ENCODE assay signal across 8 cellular contexts in genomic region chr12:111599459-111600295, GRCh38. TPM values are rescaled to one million over a fixed set of nuclear protein-coding genes. Genes with fewer than 3 reads are reported as not detected.
DNase-seq lines count a peak whose midpoint lies in the region; ATAC-seq, FAIRE-seq and TF ChIP-seq lines count a peak whose summit lies in the region.

No MANE protein-coding gene starts in this region.

- H3K56ac ChIP-seq in H1 (replicated peaks; ENCODE audit: insufficient read length, low read depth, low read length): peak overlapping the region; percentile 92

- H3K9me3 ChIP-seq in CD8-positive, alpha-beta memory T cell (ENCODE audit: low read length): no peaks in the 10 kb centered on the region
- H3K9me3 ChIP-seq in H1 (ENCODE audit: insufficient read depth in 2 of 2, low read depth in 1 of 2, low read length in 1 of 2): no peaks in the 10 kb centered on the region
- no peaks in the 10 kb centered on the region for H3K9me3 ChIP-seq in mesenchymal stem cell (ENCODE audit: control insufficient read depth, low read length)

- H3K27me3 ChIP-seq in CD8-positive, alpha-beta memory T cell (ENCODE audit: insufficient read depth, low read length, poor library complexity, severe bottlenecking): no peaks in the 10 kb centered on the region
- no peaks in the 10 kb centered on the region for H3K27me3 ChIP-seq in H1 (replicated peaks in 1 of 4; ENCODE audit: control insufficient read depth in 3 of 4, extremely low read depth in 1 of 4, insufficient read depth in 3 of 4, low read length in 3 of 4)
- H3K27me3 ChIP-seq in mesenchymal stem cell (ENCODE audit: control insufficient read depth in 1 of 2, insufficient read depth in 1 of 2, low read length in 2 of 2): no peaks in the 10 kb centered on the region

- peaks cover 4 to 37% of the 10 kb centered on the region in 2 experiments for H3K79me2 ChIP-seq in H1 (ENCODE audit: control insufficient read depth in 1 of 2, insufficient read depth in 2 of 2, low read length in 2 of 2)

- peak overlapping the region; percentile 95 for H4K5ac ChIP-seq in H1 (ENCODE audit: insufficient read length, low read depth, low read length)

- peak; percentile 58 for ATAC-seq in GM19467 (IDR thresholded peaks at IDR 0.05; ENCODE audit: unreplicated experiment)
- ATAC-seq in activated CD8-positive, alpha-beta memory T cell treated with anti-CD3 and anti-CD28 coated beads, Interleukin-2, amount 10 ng/mL, durations not matched to agents 7 days and 5 days: peak; percentile 87

- H3K23me2 ChIP-seq in H1 (ENCODE audit: low read depth, low read length): peaks cover 15% of the 10 kb centered on the region

- peak in 1 of 2 experiments; percentile 60; a peak in 1 of 3 replicates for TF ChIP-seq EP300 in H1 (IDR thresholded peaks at IDR 0.05; ENCODE audit: borderline replicate concordance in 1 of 2, low read depth in 2 of 2, low read length in 2 of 2)

- H3K4me1 ChIP-seq in CD8-positive, alpha-beta memory T cell (ENCODE audit: insufficient read depth, low read length): peaks cover 24% of the 10 kb centered on the region
- H3K4me1 ChIP-seq in H1 (replicated peaks in 1 of 4; ENCODE audit: control insufficient read depth in 3 of 4, insufficient read depth in 4 of 4, low read length in 3 of 4) (peaks cover 0 to 6% (median 1%) of the 10 kb centered on the region in 4 experiments; a peak in 4 of 7 replicates), mesenchymal stem cell (ENCODE audit: control insufficient read depth, insufficient read depth, low read depth, low read length) (peaks cover 10% of the 10 kb centered on the region)

- 5% methylated on average over 35 of the region's 57 CpGs; no CpG with 5 or more reads in 1 of the 2 experiments for WGBS in H1 (ENCODE audit: extremely low coverage in 1 of 2, insufficient coverage in 1 of 2, insufficient read length in 1 of 2, insufficient replicate concordance in 2 of 2, low coverage in 1 of 2, low lambda C conversion rate in 2 of 2, missing lambda C conversion rate in 1 of 2), 2 experiments
- WGBS in mesenchymal stem cell: under 1% methylated on average over 28 of the region's 57 CpGs

- H2AK5ac ChIP-seq in H1 (ENCODE audit: low read depth, low read length): no peak overlapping the region
- no peak overlapping the region for H2AK5ac ChIP-seq in mesenchymal stem cell (ENCODE audit: low read length, severe bottlenecking)

- H3K4ac ChIP-seq in H1 (replicated peaks; ENCODE audit: insufficient read length, low read depth, low read length) (peak overlapping the region; percentile 17), mesenchymal stem cell (ENCODE audit: low read depth in 1 of 2, low read length in 2 of 2) (peak overlapping the region; percentile 69 to 99)

- peaks cover 0 to 15% of the 10 kb centered on the region in 2 experiments for H4K20me1 ChIP-seq in H1 (replicated peaks in 1 of 2; ENCODE audit: control insufficient read depth in 1 of 2, insufficient read depth in 2 of 2, low read length in 2 of 2)

- H3K27ac ChIP-seq in CD8-positive, alpha-beta memory T cell (ENCODE audit: low read depth, low read length): peak overlapping the region; percentile 76
- H3K27ac ChIP-seq in H1 (ENCODE audit: low read depth, low read length): peak overlapping the region; percentile 99
- H3K27ac ChIP-seq in mesenchymal stem cell (ENCODE audit: low read length, poor library complexity, severe bottlenecking): peak overlapping the region; percentile 68

- no peak for TF ChIP-seq CTCF in H1 (IDR thresholded peaks at IDR 0.05; ENCODE audit: control extremely low read depth in 1 of 3, insufficient read depth in 1 of 3, low read depth in 1 of 3, low read length in 3 of 3)

- POLR2A ChIA-PET in CD8-positive, alpha-beta memory T cell (lab: Charles Lee): interaction anchor here (0.6 kb wide), 1 partner anchor 38 kb away, joined by 3 read pairs; no protein-coding TSS in a partner anchor
- POLR2A ChIA-PET in H1 (lab: Charles Lee; ENCODE audit: partially characterized antibody): interaction anchor here (0.6 to 0.8 kb wide), 4 partner anchors 12 to 195 kb away, joined by 3 to 5 read pairs (median 3); no protein-coding TSS in a partner anchor

- peak overlapping the region; percentile 87 to 91 for H3K4me2 ChIP-seq in H1 (ENCODE audit: insufficient read depth in 1 of 2, low read depth in 2 of 2, low read length in 2 of 2)
- peak overlapping the region; percentile 64 for H3K4me2 ChIP-seq in mesenchymal stem cell (ENCODE audit: low read length, poor library complexity, severe bottlenecking)

- H2BK5ac ChIP-seq in H1 (ENCODE audit: low read depth, low read length): peak overlapping the region; percentile 97
- peak overlapping the region; percentile 100 for H2BK5ac ChIP-seq in mesenchymal stem cell (ENCODE audit: low read depth, low read length, poor library complexity, severe bottlenecking)

- H2BK12ac ChIP-seq in H1 (ENCODE audit: low read depth, low read length) (no peak overlapping the region), mesenchymal stem cell (ENCODE audit: low read length in 2 of 2) (peak overlapping the region; percentile 12 to 40)

- peak overlapping the region; percentile 80 to 96 (median 89) for H3K4me3 Mint-ChIP-seq in CD8-positive, alpha-beta memory T cell
- peak overlapping the region; percentile 82 for H3K4me3 Mint-ChIP-seq in activated CD8-positive, alpha-beta memory T cell treated with anti-CD3 and anti-CD28 coated beads, Interleukin-2, amount 10 ng/mL, durations not matched to agents 7 days and 5 days

- TF ChIP-seq POLR2A in H1 (IDR thresholded peaks at IDR 0.05; ENCODE audit: control extremely low read depth in 1 of 2, low read depth in 2 of 2, low read length in 2 of 2): peak; percentile 92 to 97

- no peaks in the 10 kb centered on the region for H3K36me3 ChIP-seq in CD8-positive, alpha-beta memory T cell (ENCODE audit: insufficient read depth, low read length)
- H3K36me3 ChIP-seq in H1 (ENCODE audit: control insufficient read depth in 2 of 4, insufficient read depth in 4 of 4, low read length in 3 of 4): no peaks in the 10 kb centered on the region
- no peaks in the 10 kb centered on the region for H3K36me3 ChIP-seq in mesenchymal stem cell (ENCODE audit: control insufficient read depth in 1 of 2, insufficient read depth in 2 of 2, low read depth in 1 of 2, low read length in 2 of 2)

- no peak overlapping the region for H2BK20ac ChIP-seq in H1 (ENCODE audit: low read length)

- no peaks in the 10 kb centered on the region for H3K9me3 Mint-ChIP-seq in CD8-positive, alpha-beta memory T cell
- no peaks in the 10 kb centered on the region for H3K9me3 Mint-ChIP-seq in activated CD8-positive, alpha-beta memory T cell treated with anti-CD3 and anti-CD28 coated beads, Interleukin-2, amount 10 ng/mL, durations not matched to agents 7 days and 5 days (ENCODE audit: low read depth)

- TF ChIP-seq RAD21 in H1 (IDR thresholded peaks at IDR 0.05 in 1 of 2, conservative IDR thresholded peaks at IDR 0.05 in 1 of 2; ENCODE audit: low read depth in 2 of 2, low read length in 2 of 2): no peak

- DNase-seq in CD8-positive, alpha-beta memory T cell: peak; percentile 79 to 93 (median 90)
- DNase-seq in HS-27A (ENCODE audit: low read depth) (peak; percentile 79), NK-92 (lab: John Stamatoyannopoulos, UW; ENCODE audit: unreplicated experiment) (peak; percentile 6), H1 (ENCODE audit: low read depth in 1 of 2, low spot score in 2 of 2) (peak; percentile 81 to 96), mesenchymal stem cell (peak; percentile 95)
- peak; percentile 89 for DNase-seq in activated CD8-positive, alpha-beta memory T cell treated with anti-CD3 and anti-CD28 coated beads, Interleukin-2, amount 10 ng/mL, durations not matched to agents 7 days and 5 days
- DNase-seq in stimulated activated CD8-positive, alpha-beta memory T cell treated with anti-CD3 and anti-CD28 coated beads, Interleukin-12 subunit alpha, Interleukin-12 subunit beta, amount 100 ng/mL, for 1 hour (ENCODE audit: low read depth): peak; percentile 75

- peak overlapping the region; percentile 58; the same call in 1 of the 2 replicates for H2AFZ ChIP-seq in H1 (ENCODE audit: low read length)
- peak overlapping the region; percentile 83 for H2AFZ ChIP-seq in mesenchymal stem cell (ENCODE audit: low read depth, low read length)

- H3K18ac ChIP-seq in H1 (ENCODE audit: extremely low read depth, low read length) (peak overlapping the region; percentile 87), mesenchymal stem cell (ENCODE audit: low read depth in 1 of 2, low read length in 2 of 2) (peak overlapping the region; percentile 97 to 98)

- peak overlapping the region; percentile 95; the same call in 1 of the 2 replicates for H4K8ac ChIP-seq in H1 (ENCODE audit: extremely low read depth, insufficient read depth, low read length)
- H4K8ac ChIP-seq in mesenchymal stem cell (ENCODE audit: low read length): peak overlapping the region; percentile 98

- H3K27ac Mint-ChIP-seq in CD8-positive, alpha-beta memory T cell: peak overlapping the region; percentile 65 to 99 (median 90)
- H3K27ac Mint-ChIP-seq in activated CD8-positive, alpha-beta memory T cell treated with anti-CD3 and anti-CD28 coated beads, Interleukin-2, amount 10 ng/mL, durations not matched to agents 7 days and 5 days: peak overlapping the region; percentile 57

- FAIRE-seq in H1 (lab: Jason Lieb, UNC): no peak

- H3K27me3 Mint-ChIP-seq in CD8-positive, alpha-beta memory T cell: peaks cover 0 to 6% of the 10 kb centered on the region in 2 donors
- no peaks in the 10 kb centered on the region for H3K27me3 Mint-ChIP-seq in activated CD8-positive, alpha-beta memory T cell treated with anti-CD3 and anti-CD28 coated beads, Interleukin-2, amount 10 ng/mL, durations not matched to agents 7 days and 5 days

- peak overlapping the region; percentile 85 for H3K4me3 ChIP-seq in CD8-positive, alpha-beta memory T cell (ENCODE audit: low read length)
- H3K4me3 ChIP-seq in H1 (ENCODE audit: extremely low read depth in 1 of 4, insufficient read depth in 2 of 4, low read depth in 3 of 4, low read length in 4 of 4): peak overlapping the region; percentile 77 to 94 (median 90)
- peak overlapping the region; percentile 87 to 89 for H3K4me3 ChIP-seq in mesenchymal stem cell (ENCODE audit: insufficient read depth in 1 of 2, low read depth in 1 of 2, low read length in 2 of 2)

- H3K14ac ChIP-seq in H1 (ENCODE audit: insufficient read length): no peak overlapping the region
- peak overlapping the region; percentile 30 to 83 for H3K14ac ChIP-seq in mesenchymal stem cell (ENCODE audit: low read length in 2 of 2)

- no peaks in the 10 kb centered on the region for H3K79me1 ChIP-seq in H1 (ENCODE audit: low read depth, low read length)
- peaks cover 12% of the 10 kb centered on the region for H3K79me1 ChIP-seq in mesenchymal stem cell (replicated peaks; ENCODE audit: low read length, poor library complexity, severe bottlenecking)

- H3K23ac ChIP-seq in H1 (ENCODE audit: insufficient read length) (no peak overlapping the region), mesenchymal stem cell (ENCODE audit: low read length in 2 of 2) (no peak overlapping the region)

- H3K4me1 Mint-ChIP-seq in CD8-positive, alpha-beta memory T cell: peaks cover 27 to 39% (median 36%) of the 10 kb centered on the region in 3 donors
- H3K4me1 Mint-ChIP-seq in activated CD8-positive, alpha-beta memory T cell treated with anti-CD3 and anti-CD28 coated beads, Interleukin-2, amount 10 ng/mL, durations not matched to agents 7 days and 5 days: peaks cover 23% of the 10 kb centered on the region

- CTCF ChIA-PET in CD8-positive, alpha-beta memory T cell (lab: Charles Lee): no interaction called here
- CTCF ChIA-PET in activated CD8-positive, alpha-beta memory T cell treated with anti-CD3 and anti-CD28 coated beads, Interleukin-2, amount 10 ng/mL, durations not matched to agents 7 days and 5 days (lab: Charles Lee): no interaction called here
- CTCF ChIA-PET in H1 (lab: Charles Lee; ENCODE audit: partially characterized antibody): no interaction called here

- peaks cover 0 to 9% (median 0%) of the 10 kb centered on the region in 3 donors for H3K36me3 Mint-ChIP-seq in CD8-positive, alpha-beta memory T cell
- no peaks in the 10 kb centered on the region for H3K36me3 Mint-ChIP-seq in activated CD8-positive, alpha-beta memory T cell treated with anti-CD3 and anti-CD28 coated beads, Interleukin-2, amount 10 ng/mL, durations not matched to agents 7 days and 5 days

- no peak overlapping the region for H2BK15ac ChIP-seq in H1 (ENCODE audit: low read length)
- peak overlapping the region; percentile 100 for H2BK15ac ChIP-seq in mesenchymal stem cell (ENCODE audit: low read depth, poor library complexity, severe bottlenecking)

- no peak overlapping the region for H2BK120ac ChIP-seq in H1 (replicated peaks; ENCODE audit: low read depth, low read length)
- peak overlapping the region; percentile 100 for H2BK120ac ChIP-seq in mesenchymal stem cell (ENCODE audit: low read depth, low read length)

- H3K9ac ChIP-seq in H1 (replicated peaks in 1 of 4; ENCODE audit: extremely low read depth in 1 of 4, low read depth in 3 of 4, low read length in 3 of 4) (peak overlapping the region; percentile 60 to 98 (median 94)), mesenchymal stem cell (ENCODE audit: low read length) (peak overlapping the region; percentile 98)

- H4K91ac ChIP-seq in H1 (replicated peaks; ENCODE audit: insufficient read length, low read length): peak overlapping the region; percentile 98
- peak overlapping the region; percentile 100 for H4K91ac ChIP-seq in mesenchymal stem cell (ENCODE audit: low read length)

RNA-seq across cellular contexts. Expression of gene ATXN2, which starts 0.6 kb away (rescaled TPM):
- total RNA-seq in CD8-positive, alpha-beta memory T cell: 10 to 100 TPM; 39.9 to 44.9 TPM
- polyA plus RNA-seq in CD8-positive, alpha-beta memory T cell: 27.7 TPM
- total RNA-seq in activated CD8-positive, alpha-beta memory T cell treated with anti-CD3 and anti-CD28 coated beads, Interleukin-2, amount 10 ng/mL, durations not matched to agents 7 days and 5 days: 10 to 100 TPM; 38.2 to 39.3 TPM
- total RNA-seq in H1 (2021; fragmentation: NEBNext Ultra II Directional; extraction: Animal tissue kit (Norgen Biotek cat#: 25700)): 73.4 and 80.7 TPM in 2 replicates
- 46.6 and 57.7 TPM in 2 replicates for polyA plus RNA-seq in H1 (2011; rRNA removed)
- 24.6 TPM for polyA plus RNA-seq in H1 (2011; cell fraction: cytosol; rRNA removed)
- polyA plus RNA-seq in H1 (2011; cell fraction: nucleus; rRNA removed): 105 TPM
- 55.4 to 61.7 TPM (median 58.0 TPM) in 4 replicates for polyA plus RNA-seq in H1 (2012, experiment 1 of 2)
- polyA plus RNA-seq in H1 (2012, experiment 2 of 2): 21.4 TPM
- 53.0 TPM for polyA plus RNA-seq in H1 (2013, experiment 1 of 2)
- polyA plus RNA-seq in H1 (2013, experiment 2 of 2): 48.4 TPM
- 66.4 and 68.9 TPM in 2 replicates for polyA minus RNA-seq in H1 (2011; rRNA and poly(A)+ RNA removed)
- polyA minus RNA-seq in H1 (2011; cell fraction: cytosol; rRNA and poly(A)+ RNA removed): 54.7 TPM
- 120 TPM for polyA minus RNA-seq in H1 (2011; cell fraction: nucleus; rRNA and poly(A)+ RNA removed)
- 58.3 TPM for polyA plus RNA-seq in mesenchymal stem cell (2013, experiment 1 of 2)
- 50.3 TPM for polyA plus RNA-seq in mesenchymal stem cell (2013, experiment 2 of 2)

Comparison
In these comparisons a context has a peak if more than half of its experiments do, and no peak if none do; other contexts are left out.
1. Peak in every context shown above with its lines: DNase-seq, ATAC-seq, H3K4me3 ChIP-seq and H3K27ac ChIP-seq.
2. DNase-seq: peak in every context shown above with its lines; median percentile 95 in mesenchymal stem cell; 90 in CD8-positive, alpha-beta memory T cell; 89 in activated CD8-positive, alpha-beta memory T cell treated with anti-CD3 and anti-CD28 coated beads, Interleukin-2, amount 10 ng/mL, durations not matched to agents 7 days and 5 days; 88 in H1; 79 in HS-27A; 75 in stimulated activated CD8-positive, alpha-beta memory T cell treated with anti-CD3 and anti-CD28 coated beads, Interleukin-12 subunit alpha, Interleukin-12 subunit beta, amount 100 ng/mL, for 1 hour; 6 in NK-92.